ENCODE assay signal across 26 cellular contexts in the genomic region with DNA sequence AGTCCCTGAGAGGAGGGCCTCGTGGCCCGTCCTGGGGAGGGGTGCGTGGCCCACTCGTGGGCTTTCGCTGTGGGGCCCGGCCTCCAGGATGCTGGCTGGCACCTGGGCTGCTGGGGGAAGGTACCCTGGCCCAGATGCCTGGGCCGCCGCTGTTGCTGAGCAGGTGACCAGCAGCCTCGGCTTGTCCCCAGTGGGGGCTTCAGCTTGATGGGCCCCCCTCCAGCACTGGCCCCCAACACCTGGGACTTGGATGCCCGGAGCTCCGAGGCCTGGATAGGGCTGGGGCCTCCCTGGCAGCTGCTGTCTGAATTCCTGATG. TPM values are rescaled to one million over a fixed set of nuclear protein-coding genes. Genes with fewer than 3 reads are reported as not detected.
DNase-seq lines count a peak whose midpoint lies in the region; ATAC-seq and TF ChIP-seq lines count a peak whose summit lies in the region.
"Had no signal": no experiment of that assay in that cellular context is flagged by ENCODE, and none has a peak within 500 bp of the region (broad histone marks: within the 10 kb centered on the region; RNA-seq: fewer than 3 reads in every experiment).

No MANE protein-coding gene starts in this region.

- no peak for TF ChIP-seq POLR2A in transverse colon (IDR thresholded peaks at IDR 0.05)

- no peaks in the 10 kb centered on the region for H3K9me2 ChIP-seq in SK-N-SH

- no CpG with 5 or more reads among the region's 11 CpGs for WGBS in SK-N-SH (ENCODE audit: low lambda C conversion rate)
- 76 to 85% (median 78%) methylated on average over 8 to 11 of the region's 11 CpGs for WGBS in psoas muscle, 3 donors
- 87% methylated on average over 11 of the region's 11 CpGs; no CpG with 5 or more reads in 1 of the 2 donors for WGBS in transverse colon (ENCODE audit: low coverage in 1 of 2), 2 donors

- TF ChIP-seq EP300 in SK-N-SH (IDR thresholded peaks at IDR 0.05; ENCODE audit: borderline replicate concordance in 1 of 2, low read depth in 1 of 2, low read length in 1 of 2) (no peak), transverse colon (IDR thresholded peaks at IDR 0.05; ENCODE audit: low read depth) (no peak)

- no peaks in the 10 kb centered on the region for H4K20me1 ChIP-seq in SK-N-SH (ENCODE audit: insufficient read depth)

- H3K9ac ChIP-seq in SK-N-SH (no peak overlapping the region), NT2/D1 (ENCODE audit: insufficient read length, low read depth) (peak overlapping the region; percentile 67), iPS-15b (ENCODE audit: low read depth, low read length) (peak overlapping the region; percentile 54)

- H3F3A ChIP-seq in SK-N-SH (replicated peaks; ENCODE audit: insufficient read depth) = no peaks in the 10 kb centered on the region

- no peak for TF ChIP-seq RAD21 in SK-N-SH (IDR thresholded peaks at IDR 0.05; ENCODE audit: low read length)

- no peak for ATAC-seq in SK-N-SH treated with all-trans-retinoic acid at 6 μM for 48 hours
- ATAC-seq in psoas muscle = no peak
- ATAC-seq: HepG2; stimulated activated memory B cell treated with anti-CD40 and anti-IgM and Interleukin-4, amounts not matched to agents 10 μg/mL and 1 μg/mL and 100 μg/mL, for 72 hours had no signal

- H3K4me2 ChIP-seq in SK-N-SH = peak overlapping the region; percentile 57; the same call in 1 of the 2 replicates
- H3K4me2 ChIP-seq: PC-9 had no signal

- H3K9me3 ChIP-seq in SK-N-SH (no peaks in the 10 kb centered on the region), NT2/D1 (ENCODE audit: insufficient read depth, low read length) (no peaks in the 10 kb centered on the region), iPS-15b (ENCODE audit: control insufficient read depth, insufficient read depth, low read length) (no peaks in the 10 kb centered on the region), psoas muscle (no peaks in the 10 kb centered on the region), transverse colon (no peaks in the 10 kb centered on the region)
- H3K9me3 ChIP-seq: left lung, prostate gland had no signal

- CTCF ChIA-PET in SK-N-SH (lab: Yijun Ruan, JAX) = interaction anchor here (1.3 to 7.0 kb wide), 8 partner anchors 8 to 415 kb away, joined by 3 to 48 read pairs (median 10); a partner anchor contains a TSS

- no peak overlapping the region for H3K4me3 ChIP-seq in SK-N-SH (ENCODE audit: low read depth in 2 of 2, low read length in 1 of 2)
- H3K4me3 ChIP-seq in NT2/D1 (ENCODE audit: insufficient read length, low read depth) = no peak overlapping the region
- no peak overlapping the region for H3K4me3 ChIP-seq in iPS-15b (ENCODE audit: low read depth, low read length)
- no peak overlapping the region for H3K4me3 ChIP-seq in psoas muscle
- no peak overlapping the region for H3K4me3 ChIP-seq in transverse colon
- H3K4me3 ChIP-seq: left lung, PC-9, prostate gland had no signal

- DNase-seq in SK-N-SH (no peak), NT2/D1 (ENCODE audit: low read depth, low spot score) (no peak), psoas muscle (peak; percentile 13 to 36), COR-L47 (lab: John Stamatoyannopoulos, UW) (no peak), transverse colon (no peak), foreskin melanocyte (no peak)
- DNase-seq: activated CD8-positive, alpha-beta T cell treated with anti-CD3 and anti-CD28 coated beads, Interleukin-2, amount 10 ng/mL, durations not matched to agents 7 days and 5 days; activated naive CD4-positive, alpha-beta T cell treated with anti-CD3 and anti-CD28 coated beads, Interleukin-2, amount 10 ng/mL, durations not matched to agents 7 days and 5 days; amniotic stem cell; CD4-positive, CD25-positive, alpha-beta regulatory T cell; DND-41; GF-D8; Karpas-422; NCI-H1930; NCI-H526; NK-92 treated with Interleukin-12 subunit alpha and Interleukin-12 subunit beta, amount 100 ng/mL, for 24 hours; PC-9; SHP77 had no signal

- in situ Hi-C loops in transverse colon (cut with MboI; ENCODE audit: low pct_ligation_motif_present in 1 of 4, low pct_unique_long_range_greater_than_20kb in 1 of 4, low sequenced_read_pairs in 3 of 4) = loop anchor here (25.0 kb wide), 1 partner anchor 413 kb away; no protein-coding TSS in a partner anchor

- H3K27me3 ChIP-seq in SK-N-SH (ENCODE audit: insufficient read depth) = no peaks in the 10 kb centered on the region
- H3K27me3 ChIP-seq in NT2/D1 (ENCODE audit: insufficient read depth, insufficient read length) = no peaks in the 10 kb centered on the region
- no peaks in the 10 kb centered on the region for H3K27me3 ChIP-seq in iPS-15b (ENCODE audit: control insufficient read depth, insufficient read depth, low read length)
- H3K27me3 ChIP-seq in psoas muscle (ENCODE audit: insufficient read depth in 3 of 3, low read length in 2 of 3) = peaks cover 0 to 9% (median 0%) of the 10 kb centered on the region in 3 donors
- H3K27me3 ChIP-seq in transverse colon = no peaks in the 10 kb centered on the region
- H3K27me3 ChIP-seq: left lung had no signal

- POLR2A ChIA-PET in SK-N-SH (lab: Yijun Ruan, JAX) = interaction anchor here (0.9 to 1.5 kb wide), 3 partner anchors 10 to 148 kb away, joined by 3 to 8 read pairs (median 5); no protein-coding TSS in a partner anchor

- no peaks in the 10 kb centered on the region for H3K79me2 ChIP-seq in SK-N-SH (ENCODE audit: insufficient read depth)

- H2AFZ ChIP-seq in SK-N-SH (ENCODE audit: low read depth) = no peak overlapping the region
- H2AFZ ChIP-seq: PC-9 had no signal

- peaks cover 16 to 97% of the 10 kb centered on the region in 2 experiments; a peak in 2 of 4 replicates for H3K4me1 ChIP-seq in SK-N-SH (ENCODE audit: control insufficient read depth in 1 of 2, insufficient read depth in 2 of 2, low read depth in 1 of 2, low read length in 1 of 2)
- peaks cover 22% of the 10 kb centered on the region for H3K4me1 ChIP-seq in NT2/D1 (ENCODE audit: insufficient read depth, insufficient read length)
- peaks cover 18% of the 10 kb centered on the region for H3K4me1 ChIP-seq in iPS-15b (ENCODE audit: control insufficient read depth, insufficient read depth, low read length)
- no peaks in the 10 kb centered on the region for H3K4me1 ChIP-seq in psoas muscle
- H3K4me1 ChIP-seq in transverse colon = peaks cover 0 to 5% (median 2%) of the 10 kb centered on the region in 4 donors
- H3K4me1 ChIP-seq: prostate gland had no signal

- TF ChIP-seq CTCF in SK-N-SH (IDR thresholded peaks at IDR 0.05) (no peak), psoas muscle (IDR thresholded peaks at IDR 0.05) (no peak), transverse colon (IDR thresholded peaks at IDR 0.05) (no peak)

- no peaks in the 10 kb centered on the region for H3K36me3 ChIP-seq in SK-N-SH (replicated peaks in 1 of 2; ENCODE audit: control insufficient read depth in 1 of 2, insufficient read depth in 2 of 2, low read length in 1 of 2)
- peaks cover 14% of the 10 kb centered on the region for H3K36me3 ChIP-seq in NT2/D1 (ENCODE audit: insufficient read depth, insufficient read length, low read length)
- H3K36me3 ChIP-seq in iPS-15b (ENCODE audit: control insufficient read depth, insufficient read depth, low read length) = peaks cover 24% of the 10 kb centered on the region
- no peaks in the 10 kb centered on the region for H3K36me3 ChIP-seq in psoas muscle (ENCODE audit: insufficient read depth in 1 of 2, low read depth in 1 of 2)
- no peaks in the 10 kb centered on the region for H3K36me3 ChIP-seq in transverse colon
- H3K36me3 ChIP-seq: left lung, prostate gland had no signal

- peak overlapping the region; percentile 48 to 99; a peak in 3 of 4 replicates for H3K27ac ChIP-seq in SK-N-SH (ENCODE audit: low read depth in 2 of 2, low read length in 1 of 2)
- no peak overlapping the region for H3K27ac ChIP-seq in psoas muscle
- peak overlapping the region in 1 of 4 donors; percentile 21 for H3K27ac ChIP-seq in transverse colon
- H3K27ac ChIP-seq: 22Rv1, HL-60, left lung, PC-9, prostate gland had no signal

- intact Hi-C loops in psoas muscle (cut with DNase I) (no loop called here), transverse colon (cut with DNase I; ENCODE audit: low total_unique reads) (no loop called here)

TF ChIP-seq in SK-N-SH, 30 proteins besides CTCF, POLR2A, EP300 and RAD21 (continues in another document):
- no peak for TF ChIP-seq JUND (IDR thresholded peaks at IDR 0.05)
- TF ChIP-seq RXRA (IDR thresholded peaks at IDR 0.05; ENCODE audit: borderline replicate concordance, low read depth) = no peak
- no peak for TF ChIP-seq FOSL2 (IDR thresholded peaks at IDR 0.05; ENCODE audit: borderline replicate concordance, low read depth)
- TF ChIP-seq, protein P1, sequence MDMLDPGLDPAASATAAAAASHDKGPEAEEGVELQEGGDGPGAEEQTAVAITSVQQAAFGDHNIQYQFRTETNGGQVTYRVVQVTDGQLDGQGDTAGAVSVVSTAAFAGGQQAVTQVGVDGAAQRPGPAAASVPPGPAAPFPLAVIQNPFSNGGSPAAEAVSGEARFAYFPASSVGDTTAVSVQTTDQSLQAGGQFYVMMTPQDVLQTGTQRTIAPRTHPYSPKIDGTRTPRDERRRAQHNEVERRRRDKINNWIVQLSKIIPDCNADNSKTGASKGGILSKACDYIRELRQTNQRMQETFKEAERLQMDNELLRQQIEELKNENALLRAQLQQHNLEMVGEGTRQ (IDR thresholded peaks at IDR 0.05; ENCODE audit: borderline replicate concordance, low read depth, low read length) = no peak
- TF ChIP-seq SMC3 (IDR thresholded peaks at IDR 0.05; ENCODE audit: low read depth, low read length) = no peak

TF ChIP-seq in SK-N-SH treated with all-trans-retinoic acid at 6 μM for 48 hours, 23 proteins besides CTCF, POLR2A, EP300 and RAD21 (continues in another document):
- TF ChIP-seq SNAI2 (CRISPR knock-in tag; IDR thresholded peaks at IDR 0.05) = no peak
- TF ChIP-seq ESRRG (CRISPR knock-in tag; IDR thresholded peaks at IDR 0.05) = no peak
- no peak for TF ChIP-seq PPARA (CRISPR knock-in tag; IDR thresholded peaks at IDR 0.05; ENCODE audit: borderline replicate concordance)
- TF ChIP-seq BACH2 (CRISPR knock-in tag; IDR thresholded peaks at IDR 0.05; ENCODE audit: borderline replicate concordance) = no peak
- no peak for TF ChIP-seq CSDC2 (CRISPR knock-in tag; IDR thresholded peaks at IDR 0.05)
- TF ChIP-seq ZC3H10 (CRISPR knock-in tag; IDR thresholded peaks at IDR 0.05) = no peak
- TF ChIP-seq RARB (CRISPR knock-in tag; IDR thresholded peaks at IDR 0.05) = no peak
- TF ChIP-seq GLIS3 (CRISPR knock-in tag; IDR thresholded peaks at IDR 0.05) = no peak

RNA-seq across cellular contexts. Expression of a gene that starts 10.8 kb away (rescaled TPM):
- polyA plus RNA-seq in SK-N-SH (2012; rRNA removed) (1.4 and 1.7 TPM in 2 replicates), psoas muscle (1 to 10 TPM in 2 of 3 donors, under 1 TPM in 1; 0.99 to 1.6 (median 1.4) TPM)
- polyA plus RNA-seq in SK-N-SH (2012; cell fraction: cytosol; rRNA removed) = 0.79 and 1.5 TPM in 2 replicates
- polyA plus RNA-seq in SK-N-SH (2012; cell fraction: nucleus; rRNA removed) = 2.1 and 4.0 TPM in 2 replicates
- total RNA-seq in psoas muscle (1 to 10 TPM; 1.8 to 3.2 (median 2.3) TPM), transverse colon (1 to 10 TPM; 2.2 to 7.8 (median 4.4) TPM)
- total RNA-seq: HepG2 had no signal
- polyA plus RNA-seq: CD4-positive, CD25-positive, alpha-beta regulatory T cell; HepG2 had no signal

Comparison
In these comparisons a context has a peak if more than half of its experiments do, and no peak if none do; other contexts are left out.
1. DNase-seq: peak in psoas muscle (2 of 2); none in SK-N-SH (single experiment), NT2/D1 (single experiment), COR-L47 (single experiment), transverse colon (single experiment) and foreskin melanocyte (single experiment).